ENCODE assay signal across 18 cellular contexts in genomic region chr11:14045417-14045816, GRCh38.
DNase-seq lines count a peak whose midpoint lies in the region; ATAC-seq, FAIRE-seq and TF ChIP-seq lines count a peak whose summit lies in the region.
"Had no signal": no experiment of that assay in that cellular context is flagged by ENCODE, and none has a peak within 500 bp of the region (broad histone marks: within the 10 kb centered on the region; RNA-seq: fewer than 3 reads in every experiment).

No MANE protein-coding gene starts in this region.

- H3K36me3 Mint-ChIP-seq in nephron (ENCODE audit: low read depth) = no peaks in the 10 kb centered on the region
- H3K36me3 Mint-ChIP-seq: CD4-positive, CD25-positive, alpha-beta regulatory T cell; CD8-positive, alpha-beta T cell had no signal

- DNase-seq in RCC 7860 (ENCODE audit: low spot score) = no peak
- DNase-seq in NCI-H2171 treated with DMSO at 0.1 percent for 48 hours (lab: John Stamatoyannopoulos, UW) = no peak
- DNase-seq in amniotic stem cell (lab: John Stamatoyannopoulos, UW) = no peak
- DNase-seq: Caco-2; CD4-positive, CD25-positive, alpha-beta regulatory T cell; CD8-positive, alpha-beta T cell; DMS153; DND-41; GDM1; H9 had no signal

- H3K9me3 Mint-ChIP-seq in nephron = no peaks in the 10 kb centered on the region
- H3K9me3 Mint-ChIP-seq: CD4-positive, CD25-positive, alpha-beta regulatory T cell; CD8-positive, alpha-beta T cell; GM23338; H9 had no signal

- H3K4me1 Mint-ChIP-seq in nephron = peaks cover 23% of the 10 kb centered on the region
- H3K4me1 Mint-ChIP-seq: B cell; CD4-positive, CD25-positive, alpha-beta regulatory T cell; GM23338 had no signal

- peak; percentile 14 for FAIRE-seq in RCC 7860 (lab: Jason Lieb, UNC)
- peak; percentile 49 for FAIRE-seq in colon (lab: Jason Lieb, UNC)
- FAIRE-seq: GM12878, GM19239 had no signal

- H3K4me3 Mint-ChIP-seq in nephron = no peak overlapping the region
- H3K4me3 Mint-ChIP-seq: B cell; CD4-positive, CD25-positive, alpha-beta regulatory T cell; CD8-positive, alpha-beta T cell; GM23338; H9 had no signal

- no peak for TF ChIP-seq CTCF in nephron (IDR thresholded peaks at IDR 0.05; ENCODE audit: unreplicated experiment in 3 of 3)

- peak overlapping the region in 2 of 3 experiments; percentile 55 to 81 for H3K27ac Mint-ChIP-seq in nephron
- H3K27ac Mint-ChIP-seq: B cell; CD4-positive, CD25-positive, alpha-beta regulatory T cell; CD8-positive, alpha-beta T cell; GM23338; H9 had no signal

- no peaks in the 10 kb centered on the region for H3K27me3 Mint-ChIP-seq in nephron (ENCODE audit: low read depth)

- ATAC-seq in HG03571 (IDR thresholded peaks at IDR 0.05; ENCODE audit: unreplicated experiment) = no peak
- ATAC-seq: CD8-positive, alpha-beta T cell; GM12878; GM23338; HCT116 had no signal
